In the genomic region with DNA sequence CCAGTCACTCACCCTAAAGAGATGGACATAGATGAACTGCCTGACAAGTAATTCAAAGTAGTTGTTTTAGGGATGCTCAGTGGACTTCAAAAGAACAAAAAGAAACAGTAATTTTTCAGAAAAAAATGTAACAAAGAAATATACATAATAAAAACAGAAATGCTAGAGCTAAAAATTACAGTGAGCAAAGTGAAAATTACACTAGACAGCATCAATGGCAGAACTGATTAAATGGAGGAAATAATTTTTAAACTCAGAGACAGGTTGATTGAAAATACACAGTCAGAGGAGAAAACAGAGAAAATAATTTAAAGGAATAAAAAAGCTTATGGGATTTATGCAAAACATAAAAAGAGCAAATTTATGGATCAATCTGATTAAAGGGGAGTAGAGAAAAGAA, we compare ENCODE assay signal across 25 cellular contexts.
A peak's percentile ranks its signal among the peaks of the same experiment; 100 is the strongest.
DNase-seq lines count a peak whose midpoint lies in the region; FAIRE-seq and TF ChIP-seq lines count a peak whose summit lies in the region.
"Had no signal": no experiment of that assay in that cellular context is flagged by ENCODE, and none has a peak within 500 bp of the region (broad histone marks: within the 10 kb centered on the region; RNA-seq: fewer than 3 reads in every experiment).

No MANE protein-coding gene starts in this region.

- no peak overlapping the region for H3K27ac Mint-ChIP-seq in activated naive CD8-positive, alpha-beta T cell treated with anti-CD3 and anti-CD28 coated beads for 36 hours
- H3K27ac Mint-ChIP-seq: CD14-positive monocyte; CD4-positive, alpha-beta T cell; CD8-positive, alpha-beta memory T cell; GM23338 had no signal

- no peak for TF ChIP-seq CTCF in HEK293 (tag by site-specific recombination; IDR thresholded peaks at IDR 0.05)
- TF ChIP-seq CTCF in lower leg skin (IDR thresholded peaks at IDR 0.05): no peak

- H3K36me3 ChIP-seq in HEK293 (ENCODE audit: control insufficient read depth in 2 of 2, insufficient read depth in 1 of 2, low read length in 2 of 2): no peaks in the 10 kb centered on the region
- H3K36me3 ChIP-seq: BE2C; BLaER1 treated with 17β-estradiol and CSF1 and Interleukin-3, amounts not matched to agents 10 nM and 100 nM; HAP-1 had no signal

- H3K4me1 ChIP-seq in HEK293 (ENCODE audit: control insufficient read depth, insufficient read depth, low read length): no peaks in the 10 kb centered on the region
- H3K4me1 ChIP-seq: A549, BE2C, HAP-1 had no signal

- H3K4me3 ChIP-seq in HEK293 (ENCODE audit: low read depth, low read length) (no peak overlapping the region), lower leg skin (ENCODE audit: low read depth, poor library complexity, severe bottlenecking) (no peak overlapping the region)
- H3K4me3 ChIP-seq: A549; BLaER1 treated with 17β-estradiol and CSF1 and Interleukin-3, amounts not matched to agents 10 nM and 100 nM; GM12878; GM23338; HAP-1 had no signal

- POLR2A ChIA-PET in HEK293 (lab: Yijun Ruan, JAX): no interaction called here

- TF ChIP-seq POLR2A in lower leg skin (IDR thresholded peaks at IDR 0.05): no peak

- peak; percentile 18 for FAIRE-seq in GM18507 (lab: Jason Lieb, UNC)
- FAIRE-seq: A549, D721Med, GM12878, H54 had no signal

- H3K27ac ChIP-seq in HEK293 (ENCODE audit: extremely low read depth, low read depth, low read length): no peak overlapping the region
- H3K27ac ChIP-seq: A549; BLaER1 treated with 17β-estradiol and CSF1 and Interleukin-3, amounts not matched to agents 10 nM and 100 nM had no signal

- H3K4me3 Mint-ChIP-seq in activated naive CD8-positive, alpha-beta T cell treated with anti-CD3 and anti-CD28 coated beads for 36 hours: no peak overlapping the region
- H3K4me3 Mint-ChIP-seq: CD14-positive monocyte; CD4-positive, alpha-beta T cell; CD8-positive, alpha-beta memory T cell; GM23338 had no signal

- H3K4me1 Mint-ChIP-seq in activated naive CD8-positive, alpha-beta T cell treated with anti-CD3 and anti-CD28 coated beads for 36 hours: no peaks in the 10 kb centered on the region
- H3K4me1 Mint-ChIP-seq: CD14-positive monocyte; CD8-positive, alpha-beta memory T cell; GM23338 had no signal

- no peaks in the 10 kb centered on the region for H3K27me3 Mint-ChIP-seq in activated naive CD8-positive, alpha-beta T cell treated with anti-CD3 and anti-CD28 coated beads for 36 hours
- H3K27me3 Mint-ChIP-seq: CD4-positive, alpha-beta T cell; CD8-positive, alpha-beta memory T cell had no signal

- H3K9me3 ChIP-seq in HEK293 (ENCODE audit: control insufficient read depth, insufficient read depth, low read depth, low read length): no peaks in the 10 kb centered on the region
- H3K9me3 ChIP-seq: A549, BE2C, HAP-1 had no signal

- peaks cover 17% of the 10 kb centered on the region for H3K9me3 Mint-ChIP-seq in activated naive CD8-positive, alpha-beta T cell treated with anti-CD3 and anti-CD28 coated beads for 36 hours

- intact Hi-C loops in lower leg skin (cut with DNase I; ENCODE audit: low total_unique reads): no loop called here

- CTCF ChIA-PET in HEK293 (lab: Yijun Ruan, JAX): no interaction called here

- no peaks in the 10 kb centered on the region for H3K36me3 Mint-ChIP-seq in activated naive CD8-positive, alpha-beta T cell treated with anti-CD3 and anti-CD28 coated beads for 36 hours
- H3K36me3 Mint-ChIP-seq: CD14-positive monocyte; CD8-positive, alpha-beta memory T cell had no signal

- DNase-seq in GM18507 (ENCODE audit: extremely low spot score, insufficient read length, low read depth) (no peak), amniotic epithelial cell (ENCODE audit: low read depth) (peak; percentile 10), myocyte (ENCODE audit: low read depth) (peak; percentile 16), lower leg skin (ENCODE audit: low spot score in 2 of 2) (no peak), SW 1271 (lab: John Stamatoyannopoulos, UW) (no peak)
- no peak for DNase-seq in activated naive CD8-positive, alpha-beta T cell treated with anti-CD3 and anti-CD28 coated beads for 36 hours
- DNase-seq: 8988T; ACHN; AML-193; BE2C; CD4-positive, alpha-beta T cell; CD8-positive, alpha-beta memory T cell; DMS 273 treated with DMSO at 0.1 percent for 48 hours; DMS79; EL; GDM1 had no signal

TF ChIP-seq in HEK293, 187 proteins besides CTCF, POLR2A, EP300 and RAD21:
- TF ChIP-seq ZNF16 (tag by site-specific recombination; IDR thresholded peaks at IDR 0.05; ENCODE audit: low read depth): no peak
- peak; percentile 70 for TF ChIP-seq SETDB1 (IDR thresholded peaks at IDR 0.05; ENCODE audit: insufficient read length, low read length)

Comparison
In these comparisons a context has a peak if more than half of its experiments do, and no peak if none do; other contexts are left out.
1. DNase-seq: peak in amniotic epithelial cell (single experiment) and myocyte (single experiment); none in GM18507 (single experiment), activated naive CD8-positive, alpha-beta T cell treated with anti-CD3 and anti-CD28 coated beads for 36 hours (single experiment), lower leg skin (0 of 2) and SW 1271 (0 of 2).